ENCODE assay signal across 24 cellular contexts in the genomic region with DNA sequence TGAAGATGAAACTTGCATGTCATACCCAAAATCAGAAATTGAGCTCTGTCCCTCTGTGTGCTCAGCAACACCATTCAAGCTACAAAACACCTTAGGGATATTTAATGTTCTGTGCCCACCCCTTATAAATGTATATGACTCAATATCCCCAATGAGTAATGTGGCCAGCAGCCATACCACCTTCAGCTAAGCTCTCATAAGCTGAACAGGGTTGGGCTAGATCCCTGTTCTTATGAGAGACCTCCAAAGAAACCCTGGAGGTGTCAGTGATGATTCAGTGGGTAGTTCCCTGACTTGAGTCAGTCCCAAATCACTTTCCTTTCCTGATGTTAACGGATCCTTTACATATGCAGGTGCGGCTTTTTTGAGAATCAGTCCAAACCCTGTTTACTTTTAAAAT.
DNase-seq lines count a peak whose midpoint lies in the region; ATAC-seq and TF ChIP-seq lines count a peak whose summit lies in the region.
"Had no signal": no experiment of that assay in that cellular context is flagged by ENCODE, and none has a peak within 500 bp of the region (broad histone marks: within the 10 kb centered on the region; RNA-seq: fewer than 3 reads in every experiment).

No MANE protein-coding gene starts in this region.

- no peaks in the 10 kb centered on the region for H3K9me3 ChIP-seq in H9 (ENCODE audit: control insufficient read depth, low read depth, low read length)
- no peaks in the 10 kb centered on the region for H3K9me3 ChIP-seq in MG63
- H3K9me3 ChIP-seq: heart left ventricle, mucosa of descending colon had no signal

- peaks cover under 1% of the 10 kb centered on the region in 2 experiments; a peak in 4 of 5 replicates for H3K9me3 Mint-ChIP-seq in H9
- H3K9me3 Mint-ChIP-seq: activated CD4-positive, alpha-beta T cell treated with anti-CD3 and anti-CD28 coated beads, Interleukin-2, amount 10 ng/mL, durations not matched to agents 7 days and 5 days had no signal

- no peak overlapping the region for H3K4me2 ChIP-seq in H9 (ENCODE audit: insufficient read depth, insufficient read length, low read length)

- H3K27me3 ChIP-seq in H9 (ENCODE audit: insufficient read depth, low read length), result no peaks in the 10 kb centered on the region
- H3K27me3 ChIP-seq in MG63, result no peaks in the 10 kb centered on the region
- H3K27me3 ChIP-seq: heart left ventricle had no signal

- H2BK20ac ChIP-seq in H9 (ENCODE audit: low read depth, low read length, poor library complexity, severe bottlenecking), result peak overlapping the region; percentile 26

- H3K56ac ChIP-seq in H9 (ENCODE audit: insufficient read length, low read depth, low read length), result no peak overlapping the region

- H3K23ac ChIP-seq in H9 (ENCODE audit: insufficient read length, low read depth, low read length), result no peak overlapping the region

- DNase-seq in H9 (no peak), MG63 (peak; percentile 76), astrocyte of the spinal cord (ENCODE audit: low read depth, low spot score) (peak; percentile 61), kidney tubule cell (ENCODE audit: low spot score) (peak; percentile 76), COLO829 (ENCODE audit: low spot score) (no peak), left lobe of liver (ENCODE audit: low spot score) (no peak)
- DNase-seq: activated CD4-positive, alpha-beta T cell treated with anti-CD3 and anti-CD28 coated beads, Interleukin-2, amount 10 ng/mL, durations not matched to agents 7 days and 5 days; CD4-positive, CD25-positive, alpha-beta regulatory T cell; effector memory CD8-positive, alpha-beta T cell; GDM1; heart left ventricle; Kasumi-1; mucosa of descending colon; NCI-H1092 treated with DMSO at 0.1 percent for 48 hours; NCI-H2081; NCI-H446; OCI-M1; posterior cingulate gyrus; T-helper 17 cell; WERI-Rb-1 had no signal

- no peaks in the 10 kb centered on the region for H3K4me1 Mint-ChIP-seq in H9
- H3K4me1 Mint-ChIP-seq: activated T-helper 17 cell treated with anti-CD3 and anti-CD28 coated beads, Interleukin-2, amount 50 U/mL, for 72 hours; T-helper 17 cell had no signal

- no peak overlapping the region for H2AFZ ChIP-seq in H9 (ENCODE audit: low read length)

- H3K27me3 Mint-ChIP-seq in H9 (ENCODE audit: low read depth), result no peaks in the 10 kb centered on the region; the same call in 1 of the 2 replicates
- H3K27me3 Mint-ChIP-seq: brain had no signal

- no peak overlapping the region for H3K4me3 Mint-ChIP-seq in H9
- H3K4me3 Mint-ChIP-seq: activated CD4-positive, alpha-beta T cell treated with anti-CD3 and anti-CD28 coated beads, Interleukin-2, amount 10 ng/mL, durations not matched to agents 7 days and 5 days; activated naive CD8-positive, alpha-beta T cell; activated T-helper 17 cell treated with anti-CD3 and anti-CD28 coated beads, Interleukin-2, amount 50 U/mL, for 72 hours; brain; CD4-positive, CD25-positive, alpha-beta regulatory T cell; effector memory CD8-positive, alpha-beta T cell; T-helper 17 cell had no signal

- TF ChIP-seq CTCF in H9 (conservative IDR thresholded peaks at IDR 0.05) (no peak), astrocyte of the spinal cord (IDR thresholded peaks at IDR 0.05; ENCODE audit: low read depth, low read length) (no peak)

- H2BK120ac ChIP-seq in H9 (ENCODE audit: low read depth, low read length, poor library complexity, severe bottlenecking), result no peak overlapping the region

- H3K36me3 Mint-ChIP-seq in H9 (ENCODE audit: insufficient read depth in 1 of 3, low read depth in 3 of 3), result peaks cover 0 to 2% (median 1%) of the 10 kb centered on the region in 3 experiments; a peak in 3 of 7 replicates

- no peak overlapping the region for H3K4ac ChIP-seq in H9 (ENCODE audit: low read depth, low read length)

- no peaks in the 10 kb centered on the region for H3K23me2 ChIP-seq in H9 (ENCODE audit: insufficient read length, low read depth, low read length, poor library complexity, severe bottlenecking)

- H3K18ac ChIP-seq in H9 (ENCODE audit: insufficient read length, low read depth, low read length), result no peak overlapping the region

- WGBS in H9 (ENCODE audit: extremely low coverage, insufficient read length, low lambda C conversion rate), result no CpG with 5 or more reads among the region's 2 CpGs

- H4K91ac ChIP-seq in H9 (ENCODE audit: insufficient read length, low read depth, low read length), result no peak overlapping the region

- no peak overlapping the region for H2BK15ac ChIP-seq in H9 (ENCODE audit: low read depth, low read length)

- H3K27ac ChIP-seq in H9 (ENCODE audit: insufficient read length, low read depth, low read length), result no peak overlapping the region
- H3K27ac ChIP-seq: heart left ventricle, WERI-Rb-1 had no signal

- H3K14ac ChIP-seq in H9 (ENCODE audit: insufficient read depth, low read length), result no peak overlapping the region

- no peaks in the 10 kb centered on the region for H3K36me3 ChIP-seq in MG63
- H3K36me3 ChIP-seq: heart left ventricle, WERI-Rb-1 had no signal

- no peaks in the 10 kb centered on the region for H3K79me2 ChIP-seq in H9 (ENCODE audit: insufficient read depth, low read length)

- no peaks in the 10 kb centered on the region for H3K4me1 ChIP-seq in H9 (ENCODE audit: insufficient read depth, low read length)

- no peak overlapping the region for H3T11ph ChIP-seq in H9 (ENCODE audit: low read length)

- in situ Hi-C loops in astrocyte of the spinal cord (cut with HindIII; ENCODE audit: low sequenced_read_pairs), result no loop called here

- no peak overlapping the region for H3K9ac ChIP-seq in H9 (ENCODE audit: extremely low read depth, insufficient read length, low read length)

- no peak overlapping the region for H3K27ac Mint-ChIP-seq in H9
- H3K27ac Mint-ChIP-seq: activated CD4-positive, alpha-beta T cell treated with anti-CD3 and anti-CD28 coated beads, Interleukin-2, amount 10 ng/mL, durations not matched to agents 7 days and 5 days; activated naive CD8-positive, alpha-beta T cell; activated T-helper 17 cell treated with anti-CD3 and anti-CD28 coated beads, Interleukin-2, amount 50 U/mL, for 72 hours; brain; CD4-positive, CD25-positive, alpha-beta regulatory T cell; effector memory CD8-positive, alpha-beta T cell; T-helper 17 cell had no signal

- no peak overlapping the region for H2AK5ac ChIP-seq in H9 (ENCODE audit: insufficient read length, low read length)

- no peaks in the 10 kb centered on the region for H3K79me1 ChIP-seq in H9 (ENCODE audit: insufficient read depth, low read depth, low read length, poor library complexity, severe bottlenecking)

- H2BK5ac ChIP-seq in H9 (ENCODE audit: insufficient read length, low read length), result no peak overlapping the region

- no peak overlapping the region for H4K8ac ChIP-seq in H9 (replicated peaks; ENCODE audit: insufficient read length, low read depth, low read length)

- no peak overlapping the region for H2BK12ac ChIP-seq in H9 (ENCODE audit: insufficient read length, low read depth, low read length)

- H4K20me1 ChIP-seq in H9 (ENCODE audit: control insufficient read depth, insufficient read depth, insufficient read length), result no peaks in the 10 kb centered on the region

- H3K4me3 ChIP-seq in MG63, result no peak overlapping the region
- H3K4me3 ChIP-seq in astrocyte of the spinal cord (ENCODE audit: low read depth, low read length), result no peak overlapping the region
- H3K4me3 ChIP-seq: heart left ventricle, mucosa of descending colon had no signal

- ATAC-seq in left lobe of liver (no peak), GM21723 (IDR thresholded peaks at IDR 0.05; ENCODE audit: unreplicated experiment) (no peak)
- ATAC-seq: activated T-helper 17 cell treated with anti-CD3 and anti-CD28 coated beads, Interleukin-2, amount 50 U/mL, for 72 hours; effector memory CD8-positive, alpha-beta T cell; heart left ventricle; mucosa of descending colon; T-helper 17 cell had no signal

- H4K5ac ChIP-seq in H9 (ENCODE audit: insufficient read length, low read depth, low read length), result no peak overlapping the region

Comparison
In these comparisons a context has a peak if more than half of its experiments do, and no peak if none do; other contexts are left out.
1. DNase-seq: peak in MG63 (single experiment), astrocyte of the spinal cord (single experiment) and kidney tubule cell (single experiment); none in H9 (single experiment), COLO829 (single experiment) and left lobe of liver (single experiment).